In the genomic region with DNA sequence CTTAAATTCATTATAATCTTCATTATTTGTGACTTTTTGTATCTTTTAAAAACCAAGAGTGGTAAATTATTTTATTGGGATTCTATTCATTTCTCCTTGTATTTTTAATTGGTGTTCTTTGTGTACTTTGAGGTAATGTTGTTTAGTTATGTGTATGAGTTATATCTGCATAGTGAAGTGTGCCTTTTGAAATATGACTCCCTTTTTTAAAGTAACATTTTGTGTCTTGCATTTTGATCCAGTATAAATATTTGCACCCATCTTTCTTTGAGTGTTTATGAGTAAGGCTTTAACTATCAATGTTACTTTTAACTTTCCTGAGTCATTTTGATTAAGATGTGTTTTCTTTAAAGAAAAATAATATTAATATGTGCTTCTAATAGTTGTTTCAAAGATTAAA, we compare ENCODE assay signal across 8 cellular contexts.
"Had no signal": no experiment of that assay in that cellular context is flagged by ENCODE, and none has a peak within 500 bp of the region (broad histone marks: within the 10 kb centered on the region; RNA-seq: fewer than 3 reads in every experiment).

No MANE protein-coding gene starts in this region.

- DNase-seq: H9, HCEC 1CT, KBM-7 had no signal

- FAIRE-seq: H1, H54, HTR-8/SVneo had no signal

- H3K4me3 ChIP-seq: GM23338 had no signal

- H3K27ac ChIP-seq: KMS-11 had no signal

- ATAC-seq: GM23338 had no signal
